In the genomic region with DNA sequence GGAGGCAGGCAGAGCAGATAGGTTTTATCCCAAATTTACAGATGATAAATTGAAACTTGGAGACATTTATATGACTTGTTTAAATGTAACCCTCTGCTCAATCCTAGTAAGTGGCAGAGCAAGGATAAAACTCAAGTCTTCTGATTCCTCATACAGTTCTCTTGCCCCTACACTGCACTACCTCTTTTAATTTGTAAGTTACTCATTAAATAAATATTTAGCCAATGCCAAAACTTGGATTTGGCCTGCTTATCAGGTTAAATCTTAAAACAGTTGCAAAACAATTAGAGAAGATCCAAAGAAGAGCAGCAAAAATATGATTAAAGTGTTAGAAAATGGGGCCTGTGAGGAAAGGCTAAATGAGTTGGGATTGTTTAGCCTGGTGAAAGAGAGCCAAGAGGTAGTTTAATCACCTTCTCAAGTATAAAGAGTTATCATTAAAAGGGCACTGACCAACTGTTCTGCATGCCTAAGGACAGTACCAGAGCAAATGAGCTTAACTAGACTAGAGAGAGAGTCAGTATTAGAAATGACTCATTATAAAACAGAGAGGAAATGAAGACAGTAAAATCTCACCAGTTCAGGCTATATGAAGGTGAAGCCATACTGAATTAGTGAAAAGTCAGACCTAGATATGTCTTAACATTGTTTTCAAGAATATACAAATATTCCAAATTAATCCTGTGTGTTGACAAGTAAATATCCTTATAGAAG, we compare ENCODE assay signal across 16 cellular contexts.
DNase-seq lines count a peak whose midpoint lies in the region; ATAC-seq, FAIRE-seq and TF ChIP-seq lines count a peak whose summit lies in the region.
"Had no signal": no experiment of that assay in that cellular context is flagged by ENCODE, and none has a peak within 500 bp of the region (broad histone marks: within the 10 kb centered on the region; RNA-seq: fewer than 3 reads in every experiment).

No MANE protein-coding gene starts in this region.

- peaks cover 2% of the 10 kb centered on the region for H3K36me3 Mint-ChIP-seq in endodermal cell (ENCODE audit: low read depth)

- ATAC-seq in A549, result no peak
- ATAC-seq in GM19035 (IDR thresholded peaks at IDR 0.05; ENCODE audit: unreplicated experiment), result peak; percentile 89
- ATAC-seq in HG02571 (IDR thresholded peaks at IDR 0.05; ENCODE audit: unreplicated experiment), result peak; percentile 86
- peak; percentile 88 for ATAC-seq in HG03280 (IDR thresholded peaks at IDR 0.05; ENCODE audit: unreplicated experiment)
- no peak for ATAC-seq in GM21737 (IDR thresholded peaks at IDR 0.05; ENCODE audit: unreplicated experiment)
- no peak for ATAC-seq in activated CD4-positive, CD25-positive, alpha-beta regulatory T cell treated with anti-CD3 and anti-CD28 coated beads, Interleukin-2, amount 50 U/mL, for 24 hours

- H3K9me3 ChIP-seq in A549 (no peaks in the 10 kb centered on the region), endodermal cell (ENCODE audit: control insufficient read depth, low read length) (no peaks in the 10 kb centered on the region)

- peaks cover 3% of the 10 kb centered on the region for H3K4me1 Mint-ChIP-seq in endodermal cell

- no peaks in the 10 kb centered on the region for H3K36me3 ChIP-seq in endodermal cell (ENCODE audit: control insufficient read depth, insufficient read depth, low read length)

- FAIRE-seq in A549 (lab: Jason Lieb, UNC), result peak; percentile 74
- FAIRE-seq: H1 had no signal

- no peaks in the 10 kb centered on the region for H3K4me1 ChIP-seq in A549
- H3K4me1 ChIP-seq in endodermal cell (ENCODE audit: control insufficient read depth, insufficient read depth, low read length), result peaks cover 5% of the 10 kb centered on the region

- no peak for TF ChIP-seq EP300 in A549 (IDR thresholded peaks at IDR 0.05)

- CTCF ChIA-PET in A549 (lab: Yijun Ruan, JAX), result no interaction called here

- H3K4me3 Mint-ChIP-seq in endodermal cell, result no peak overlapping the region
- H3K4me3 Mint-ChIP-seq: stimulated activated naive CD8-positive, alpha-beta T cell treated with anti-CD3 and anti-CD28 coated beads, Interleukin-15, Interleukin-2, amounts not matched to agents 100 ng/mL and 50 ng/mL, for 24 hours; T-helper 2 cell treated with Interferon-gamma antibody and Interleukin-4, amounts not matched to agents 5 μg/mL and 100 μg/mL, for 36 hours had no signal

- H3K27me3 ChIP-seq in endodermal cell (ENCODE audit: control insufficient read depth, insufficient read depth, low read length, poor library complexity, severe bottlenecking), result no peaks in the 10 kb centered on the region

- H3K9ac ChIP-seq in endodermal cell (ENCODE audit: extremely low read depth, low read length, poor library complexity, severe bottlenecking), result no peak overlapping the region

- no peak for TF ChIP-seq RAD21 in A549 (conservative IDR thresholded peaks at IDR 0.05 in 1 of 2, IDR thresholded peaks at IDR 0.05 in 1 of 2)

- no peak overlapping the region for H3K27ac ChIP-seq in A549
- H3K27ac ChIP-seq in endodermal cell (ENCODE audit: low read depth, low read length), result no peak overlapping the region

- POLR2A ChIA-PET in A549 (lab: Yijun Ruan, JAX), result no interaction called here

- H3K27ac Mint-ChIP-seq in endodermal cell, result no peak overlapping the region
- H3K27ac Mint-ChIP-seq: stimulated activated naive CD8-positive, alpha-beta T cell treated with anti-CD3 and anti-CD28 coated beads, Interleukin-15, Interleukin-2, amounts not matched to agents 100 ng/mL and 50 ng/mL, for 24 hours; T-helper 2 cell treated with Interferon-gamma antibody and Interleukin-4, amounts not matched to agents 5 μg/mL and 100 μg/mL, for 36 hours had no signal

- DNase-seq in A549 (ENCODE audit: low read depth in 1 of 2, low spot score in 1 of 2) (no peak), endodermal cell (no peak), Kasumi-1 (lab: John Stamatoyannopoulos, UW) (no peak)
- DNase-seq: ACHN; KBM-7; NCI-H2081 treated with DMSO at 0.1 percent for 48 hours; OCI-M1; stimulated activated CD4-positive, alpha-beta T cell treated with anti-CD3 and anti-CD28 coated beads, Interleukin-1b, Interleukin-23, amount 100 ng/mL, for 48 hours had no signal

- TF ChIP-seq POLR2A in A549 (IDR thresholded peaks at IDR 0.05; ENCODE audit: low read length), result no peak

- TF ChIP-seq CTCF in A549 (IDR thresholded peaks at IDR 0.05) (no peak), endodermal cell (conservative IDR thresholded peaks at IDR 0.05) (no peak)

- no peak overlapping the region for H3K4me3 ChIP-seq in A549
- H3K4me3 ChIP-seq in endodermal cell (ENCODE audit: low read length), result no peak overlapping the region

- peaks cover 18% of the 10 kb centered on the region for H3K9me3 Mint-ChIP-seq in endodermal cell
- H3K9me3 Mint-ChIP-seq: stimulated activated naive CD8-positive, alpha-beta T cell treated with anti-CD3 and anti-CD28 coated beads, Interleukin-15, Interleukin-2, amounts not matched to agents 100 ng/mL and 50 ng/mL, for 24 hours; T-helper 2 cell treated with Interferon-gamma antibody and Interleukin-4, amounts not matched to agents 5 μg/mL and 100 μg/mL, for 36 hours had no signal

- H3K4me2 ChIP-seq in A549, result no peak overlapping the region

- H3K27me3 Mint-ChIP-seq in endodermal cell (ENCODE audit: insufficient read depth), result peaks cover 6% of the 10 kb centered on the region
- H3K27me3 Mint-ChIP-seq: stimulated activated naive CD8-positive, alpha-beta T cell treated with anti-CD3 and anti-CD28 coated beads, Interleukin-15, Interleukin-2, amounts not matched to agents 100 ng/mL and 50 ng/mL, for 24 hours had no signal

TF ChIP-seq in A549, 52 proteins besides CTCF, POLR2A, EP300 and RAD21:
- TF ChIP-seq HEYL (CRISPR knock-in tag; IDR thresholded peaks at IDR 0.05), result no peak
- TF ChIP-seq JUN (IDR thresholded peaks at IDR 0.05), result no peak
- TF ChIP-seq ZC3H11A (IDR thresholded peaks at IDR 0.05), result no peak
- no peak for TF ChIP-seq EHMT2 (IDR thresholded peaks at IDR 0.05; ENCODE audit: low read depth)
- no peak for TF ChIP-seq HOXA7 (CRISPR knock-in tag; IDR thresholded peaks at IDR 0.05)
- TF ChIP-seq CHD2 (IDR thresholded peaks at IDR 0.05; ENCODE audit: low read length, partially characterized antibody), result no peak
- no peak for TF ChIP-seq NFE2L2 (conservative IDR thresholded peaks at IDR 0.05; ENCODE audit: low read length)
- TF ChIP-seq HOXB5 (CRISPR knock-in tag; IDR thresholded peaks at IDR 0.05), result no peak
- no peak for TF ChIP-seq GATA3 (IDR thresholded peaks at IDR 0.05; ENCODE audit: borderline replicate concordance)

Comparison
In these comparisons a context has a peak if more than half of its experiments do, and no peak if none do; other contexts are left out.
1. ATAC-seq: peak in GM19035 (single experiment), HG02571 (single experiment) and HG03280 (single experiment); none in A549 (0 of 2), GM21737 (single experiment) and activated CD4-positive, CD25-positive, alpha-beta regulatory T cell treated with anti-CD3 and anti-CD28 coated beads, Interleukin-2, amount 50 U/mL, for 24 hours (0 of 2).